9 cellular contexts compared by ENCODE assay signal in the genomic region with DNA sequence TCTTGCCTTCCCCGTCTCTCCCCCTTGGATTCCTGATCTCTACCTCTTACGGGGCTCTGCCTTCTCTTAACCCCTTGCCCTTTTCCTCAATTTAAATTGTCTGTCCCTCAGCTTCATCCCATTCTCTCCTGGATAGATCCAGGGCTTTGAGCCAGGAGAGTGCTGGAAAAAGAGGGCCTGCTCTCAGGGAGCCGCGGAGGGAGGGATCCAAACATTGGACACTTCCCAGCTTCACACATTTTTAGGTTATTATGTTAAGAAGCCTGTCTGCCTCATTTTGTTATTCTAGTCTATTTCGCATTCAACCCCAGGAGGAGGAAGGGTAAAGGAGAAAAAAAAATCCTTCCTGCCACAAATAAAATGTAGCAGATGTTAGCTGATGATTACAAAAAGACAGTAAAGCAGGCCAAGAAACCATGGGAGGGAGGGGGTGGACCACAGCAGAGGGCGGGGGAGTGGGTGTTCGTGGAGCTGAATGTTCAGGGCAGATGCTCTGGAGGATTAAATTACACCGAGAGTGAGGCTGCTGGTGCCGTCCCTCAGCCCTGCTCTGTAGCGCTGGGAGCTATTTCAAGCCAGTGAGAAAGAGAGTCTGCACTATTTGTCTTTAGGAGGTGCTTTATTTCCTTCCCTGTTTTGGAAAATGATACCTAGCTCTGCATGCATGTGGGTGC.
DNase-seq lines count a peak whose midpoint lies in the region; ATAC-seq and TF ChIP-seq lines count a peak whose summit lies in the region.
"Had no signal": no experiment of that assay in that cellular context is flagged by ENCODE, and none has a peak within 500 bp of the region (broad histone marks: within the 10 kb centered on the region; RNA-seq: fewer than 3 reads in every experiment).

No MANE protein-coding gene starts in this region.

- H3K27me3 ChIP-seq in BE2C (no peaks in the 10 kb centered on the region), fibroblast of lung (ENCODE audit: control insufficient read depth, insufficient read depth, low read length) (no peaks in the 10 kb centered on the region)

- H3K4me1 ChIP-seq in BE2C (peaks cover 16% of the 10 kb centered on the region), fibroblast of lung (ENCODE audit: control insufficient read depth, extremely low read depth, insufficient read depth, low read length) (peaks cover 31% of the 10 kb centered on the region)

- H3K36me3 ChIP-seq in BE2C (no peaks in the 10 kb centered on the region), KOPT-K1 (ENCODE audit: insufficient read depth, low read length) (no peaks in the 10 kb centered on the region), SK-N-MC (ENCODE audit: insufficient read depth, low read length) (no peaks in the 10 kb centered on the region), fibroblast of lung (ENCODE audit: control insufficient read depth, insufficient read depth, low read length) (no peaks in the 10 kb centered on the region)

- H2AFZ ChIP-seq in fibroblast of lung (ENCODE audit: low read length) = no peak overlapping the region

- ATAC-seq in omental fat pad (ENCODE audit: low FRiP score) = peak; percentile 55
- ATAC-seq in GM18520 (IDR thresholded peaks at IDR 0.05; ENCODE audit: unreplicated experiment) = no peak
- ATAC-seq in HG03354 (IDR thresholded peaks at IDR 0.05; ENCODE audit: poor library complexity, severe bottlenecking, unreplicated experiment) = no peak

- no peaks in the 10 kb centered on the region for H3K79me2 ChIP-seq in fibroblast of lung (ENCODE audit: control insufficient read depth, insufficient read depth, low read length)

- H3K4me3 ChIP-seq in BE2C (ENCODE audit: low read depth, low read length) = no peak overlapping the region; the same call in 1 of the 2 replicates
- H3K4me3 ChIP-seq in SK-N-MC = peak overlapping the region; percentile 20
- peak overlapping the region in 2 of 4 experiments; percentile 25 to 37 for H3K4me3 ChIP-seq in fibroblast of lung (replicated peaks in 1 of 4; ENCODE audit: control extremely low read depth in 1 of 4, insufficient read depth in 1 of 4, low read depth in 3 of 4, low read length in 4 of 4)

- H3K9me3 ChIP-seq in BE2C = no peaks in the 10 kb centered on the region
- no peaks in the 10 kb centered on the region for H3K9me3 ChIP-seq in KOPT-K1 (ENCODE audit: insufficient read depth, low read length, poor library complexity, severe bottlenecking)
- no peaks in the 10 kb centered on the region for H3K9me3 ChIP-seq in SK-N-MC (ENCODE audit: low read depth, low read length)
- H3K9me3 ChIP-seq in fibroblast of lung (ENCODE audit: control insufficient read depth, insufficient read depth, low read depth, low read length) = no peaks in the 10 kb centered on the region

- no peaks in the 10 kb centered on the region for H4K20me1 ChIP-seq in fibroblast of lung (ENCODE audit: control insufficient read depth, extremely low read depth, insufficient read depth, low read length)

- peak overlapping the region; percentile 55 for H3K27ac ChIP-seq in KOPT-K1 (ENCODE audit: low read depth, low read length, poor library complexity, severe bottlenecking)
- H3K27ac ChIP-seq in SK-N-MC = peak overlapping the region; percentile 68; the same call in 1 of the 2 replicates
- peak overlapping the region; percentile 57 for H3K27ac ChIP-seq in fibroblast of lung (ENCODE audit: insufficient read depth, low read length)

- TF ChIP-seq CTCF in BE2C (IDR thresholded peaks at IDR 0.05; ENCODE audit: low read depth, low read length) (no peak), fibroblast of lung (conservative IDR thresholded peaks at IDR 0.05 in 1 of 2, IDR thresholded peaks at IDR 0.05 in 1 of 2; ENCODE audit: low read depth in 1 of 2, low read length in 2 of 2) (no peak), omental fat pad (IDR thresholded peaks at IDR 0.05) (no peak)

- H3K4me2 ChIP-seq in fibroblast of lung (ENCODE audit: extremely low read depth, insufficient read depth, low read length) = peak overlapping the region; percentile 78

- H3K9ac ChIP-seq in SK-N-MC (ENCODE audit: insufficient read length) = no peak overlapping the region
- peak overlapping the region; percentile 11 for H3K9ac ChIP-seq in fibroblast of lung (ENCODE audit: insufficient read depth, low read length)

- DNase-seq in BE2C (peak; percentile 78), SK-N-MC (ENCODE audit: low read depth, low spot score) (no peak), fibroblast of lung (ENCODE audit: low read depth in 2 of 2) (peak; percentile 94 to 98), omental fat pad (ENCODE audit: low spot score) (no peak), NCI-H226 (no peak)
- DNase-seq: activated T-cell treated with anti-CD3 and anti-CD28 coated beads, Interleukin-2, amount 50 U/mL, for 4 hours had no signal

Comparison
In these comparisons a context has a peak if more than half of its experiments do, and no peak if none do; other contexts are left out.
1. DNase-seq: peak in BE2C (single experiment) and fibroblast of lung (2 of 2); none in SK-N-MC (single experiment), omental fat pad (single experiment) and NCI-H226 (single experiment).
2. Peak in every context shown above with its lines, with median percentiles within 50 percentile points of each other: H3K27ac ChIP-seq.